ENCODE assay signal across 1 cellular context in the genomic region with DNA sequence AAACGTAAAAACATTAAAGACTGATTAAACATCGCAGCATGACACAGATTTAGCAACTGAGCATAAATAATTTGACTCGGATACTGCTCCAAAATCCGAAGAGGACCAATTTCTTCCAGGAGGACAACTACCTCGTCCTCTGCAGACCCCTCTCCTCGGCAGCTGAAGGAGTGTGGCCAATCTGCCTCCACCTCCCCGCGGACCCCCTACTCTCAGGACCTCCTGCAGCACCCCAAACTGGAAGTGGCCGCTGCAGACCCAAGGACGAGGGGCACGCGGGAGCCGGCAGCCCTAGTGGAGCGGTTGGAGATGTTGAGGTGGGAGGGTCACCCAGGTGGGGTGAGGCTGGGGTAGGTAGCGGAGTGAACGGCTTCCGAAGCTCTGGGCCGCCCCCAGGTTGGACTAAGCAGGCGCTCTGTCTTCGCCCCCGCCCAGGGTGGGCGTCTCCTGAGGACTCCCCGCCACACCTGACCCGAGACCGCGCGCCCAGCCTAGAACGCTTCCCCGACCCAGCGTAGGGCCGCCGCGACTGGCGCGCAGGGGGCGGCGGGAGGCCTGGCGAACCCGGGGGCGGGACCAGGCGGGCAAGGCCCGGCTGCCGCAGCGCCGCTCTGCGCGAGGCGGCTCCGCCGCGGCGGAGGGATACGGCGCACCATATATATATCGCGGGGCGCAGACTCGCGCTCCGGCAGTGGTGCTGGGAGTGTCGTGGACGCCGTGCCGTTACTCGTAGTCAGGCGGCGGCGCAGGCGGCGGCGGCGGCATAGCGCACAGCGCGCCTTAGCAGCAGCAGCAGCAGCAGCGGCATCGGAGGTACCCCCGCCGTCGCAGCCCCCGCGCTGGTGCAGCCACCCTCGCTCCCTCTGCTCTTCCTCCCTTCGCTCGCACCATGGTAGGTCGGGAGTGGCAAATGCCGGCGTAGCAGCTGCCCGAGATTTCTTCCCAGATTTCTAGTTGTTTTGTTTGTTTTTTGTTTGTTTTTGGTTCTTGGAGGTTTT.
A peak's percentile ranks its signal among the peaks of the same experiment; 100 is the strongest.
TF ChIP-seq lines count a peak whose summit lies in the region.

A gene (plus strand): TSS at position 688 of the 998 bp plus-strand sequence. CDS start 202 bp downstream, at position 890.

TF ChIP-seq in K562, 482 proteins besides CTCF, POLR2A, EP300 and RAD21 (continued from another document and continues in another):
- TF ChIP-seq, protein P1, sequence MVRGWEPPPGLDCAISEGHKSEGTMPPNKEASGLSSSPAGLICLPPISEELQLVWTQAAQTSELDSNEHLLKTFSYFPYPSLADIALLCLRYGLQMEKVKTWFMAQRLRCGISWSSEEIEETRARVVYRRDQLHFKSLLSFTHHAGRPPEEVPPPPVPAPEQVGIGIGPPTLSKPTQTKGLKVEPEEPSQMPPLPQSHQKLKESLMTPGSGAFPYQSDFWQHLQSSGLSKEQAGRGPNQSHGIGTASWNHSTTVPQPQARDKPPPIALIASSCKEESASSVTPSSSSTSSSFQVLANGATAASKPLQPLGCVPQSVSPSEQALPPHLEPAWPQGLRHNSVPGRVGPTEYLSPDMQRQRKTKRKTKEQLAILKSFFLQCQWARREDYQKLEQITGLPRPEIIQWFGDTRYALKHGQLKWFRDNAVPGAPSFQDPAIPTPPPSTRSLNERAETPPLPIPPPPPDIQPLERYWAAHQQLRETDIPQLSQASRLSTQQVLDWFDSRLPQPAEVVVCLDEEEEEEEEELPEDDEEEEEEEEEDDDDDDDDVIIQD (CRISPR knock-in tag; IDR thresholded peaks at IDR 0.05), result no peak
- no peak for TF ChIP-seq RBM34 (IDR thresholded peaks at IDR 0.05; ENCODE audit: borderline replicate concordance, insufficient read depth, low read length)
- TF ChIP-seq EP400 (IDR thresholded peaks at IDR 0.05), result peak; percentile 47; the same call in 1 of the 2 replicates
- peak; percentile 48; the same call in 1 of the 2 replicates for TF ChIP-seq STAG1 (CRISPR knock-in tag; IDR thresholded peaks at IDR 0.05; ENCODE audit: borderline replicate concordance)
- TF ChIP-seq ESRRB (CRISPR knock-in tag; IDR thresholded peaks at IDR 0.05; ENCODE audit: borderline replicate concordance), result no peak
- TF ChIP-seq MAZ (CRISPR knock-in tag; conservative IDR thresholded peaks at IDR 0.05 in 1 of 2, IDR thresholded peaks at IDR 0.05 in 1 of 2), result peak; percentile 72 to 90; a peak in 3 of 4 replicates
- TF ChIP-seq, protein P2, sequence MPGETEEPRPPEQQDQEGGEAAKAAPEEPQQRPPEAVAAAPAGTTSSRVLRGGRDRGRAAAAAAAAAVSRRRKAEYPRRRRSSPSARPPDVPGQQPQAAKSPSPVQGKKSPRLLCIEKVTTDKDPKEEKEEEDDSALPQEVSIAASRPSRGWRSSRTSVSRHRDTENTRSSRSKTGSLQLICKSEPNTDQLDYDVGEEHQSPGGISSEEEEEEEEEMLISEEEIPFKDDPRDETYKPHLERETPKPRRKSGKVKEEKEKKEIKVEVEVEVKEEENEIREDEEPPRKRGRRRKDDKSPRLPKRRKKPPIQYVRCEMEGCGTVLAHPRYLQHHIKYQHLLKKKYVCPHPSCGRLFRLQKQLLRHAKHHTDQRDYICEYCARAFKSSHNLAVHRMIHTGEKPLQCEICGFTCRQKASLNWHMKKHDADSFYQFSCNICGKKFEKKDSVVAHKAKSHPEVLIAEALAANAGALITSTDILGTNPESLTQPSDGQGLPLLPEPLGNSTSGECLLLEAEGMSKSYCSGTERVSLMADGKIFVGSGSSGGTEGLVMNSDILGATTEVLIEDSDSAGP (CRISPR knock-in tag; IDR thresholded peaks at IDR 0.05), result 0 out of 2 replicates have a peak, but pooled peaks have one; percentile 34
- TF ChIP-seq CC2D1A (IDR thresholded peaks at IDR 0.05), result no peak
- TF ChIP-seq NFIX (CRISPR knock-in tag; IDR thresholded peaks at IDR 0.05; ENCODE audit: low read depth), result no peak
- peak; percentile 99 for TF ChIP-seq RBFOX2 (IDR thresholded peaks at IDR 0.05; ENCODE audit: low read depth, low read length)
- TF ChIP-seq ZNF133 (CRISPR knock-in tag; IDR thresholded peaks at IDR 0.05), result no peak
- TF ChIP-seq, protein P3, sequence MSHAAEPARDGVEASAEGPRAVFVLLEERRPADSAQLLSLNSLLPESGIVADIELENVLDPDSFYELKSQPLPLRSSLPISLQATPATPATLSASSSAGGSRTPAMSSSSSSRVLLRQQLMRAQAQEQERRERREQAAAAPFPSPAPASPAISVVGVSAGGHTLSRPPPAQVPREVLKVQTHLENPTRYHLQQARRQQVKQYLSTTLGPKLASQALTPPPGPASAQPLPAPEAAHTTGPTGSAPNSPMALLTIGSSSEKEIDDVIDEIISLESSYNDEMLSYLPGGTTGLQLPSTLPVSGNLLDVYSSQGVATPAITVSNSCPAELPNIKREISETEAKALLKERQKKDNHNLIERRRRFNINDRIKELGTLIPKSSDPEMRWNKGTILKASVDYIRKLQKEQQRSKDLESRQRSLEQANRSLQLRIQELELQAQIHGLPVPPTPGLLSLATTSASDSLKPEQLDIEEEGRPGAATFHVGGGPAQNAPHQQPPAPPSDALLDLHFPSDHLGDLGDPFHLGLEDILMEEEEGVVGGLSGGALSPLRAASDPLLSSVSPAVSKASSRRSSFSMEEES (CRISPR knock-in tag; IDR thresholded peaks at IDR 0.05), result no peak
- TF ChIP-seq NFIC (IDR thresholded peaks at IDR 0.05), result peak; percentile 50; the same call in 1 of the 2 replicates
- TF ChIP-seq RFX1 (IDR thresholded peaks at IDR 0.05), result no peak
- TF ChIP-seq U2AF1 (optimal IDR thresholded peaks at IDR 0.05; ENCODE audit: low read depth, low read length), result peak; percentile 57
- no peak for TF ChIP-seq SETDB1 (IDR thresholded peaks at IDR 0.05; ENCODE audit: low read length)
- peak; percentile 39; the same call in 1 of the 2 replicates for TF ChIP-seq ZKSCAN1 (IDR thresholded peaks at IDR 0.05; ENCODE audit: low read depth, low read length)
- TF ChIP-seq ILF3 (IDR thresholded peaks at IDR 0.05; ENCODE audit: borderline replicate concordance), result peak; percentile 85; the same call in 1 of the 2 replicates
- TF ChIP-seq, protein P4, sequence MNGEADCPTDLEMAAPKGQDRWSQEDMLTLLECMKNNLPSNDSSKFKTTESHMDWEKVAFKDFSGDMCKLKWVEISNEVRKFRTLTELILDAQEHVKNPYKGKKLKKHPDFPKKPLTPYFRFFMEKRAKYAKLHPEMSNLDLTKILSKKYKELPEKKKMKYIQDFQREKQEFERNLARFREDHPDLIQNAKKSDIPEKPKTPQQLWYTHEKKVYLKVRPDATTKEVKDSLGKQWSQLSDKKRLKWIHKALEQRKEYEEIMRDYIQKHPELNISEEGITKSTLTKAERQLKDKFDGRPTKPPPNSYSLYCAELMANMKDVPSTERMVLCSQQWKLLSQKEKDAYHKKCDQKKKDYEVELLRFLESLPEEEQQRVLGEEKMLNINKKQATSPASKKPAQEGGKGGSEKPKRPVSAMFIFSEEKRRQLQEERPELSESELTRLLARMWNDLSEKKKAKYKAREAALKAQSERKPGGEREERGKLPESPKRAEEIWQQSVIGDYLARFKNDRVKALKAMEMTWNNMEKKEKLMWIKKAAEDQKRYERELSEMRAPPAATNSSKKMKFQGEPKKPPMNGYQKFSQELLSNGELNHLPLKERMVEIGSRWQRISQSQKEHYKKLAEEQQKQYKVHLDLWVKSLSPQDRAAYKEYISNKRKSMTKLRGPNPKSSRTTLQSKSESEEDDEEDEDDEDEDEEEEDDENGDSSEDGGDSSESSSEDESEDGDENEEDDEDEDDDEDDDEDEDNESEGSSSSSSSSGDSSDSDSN (IDR thresholded peaks at IDR 0.05; ENCODE audit: borderline replicate concordance in 1 of 2, low read depth in 2 of 2, low read length in 2 of 2), result no peak
- TF ChIP-seq, protein P5, sequence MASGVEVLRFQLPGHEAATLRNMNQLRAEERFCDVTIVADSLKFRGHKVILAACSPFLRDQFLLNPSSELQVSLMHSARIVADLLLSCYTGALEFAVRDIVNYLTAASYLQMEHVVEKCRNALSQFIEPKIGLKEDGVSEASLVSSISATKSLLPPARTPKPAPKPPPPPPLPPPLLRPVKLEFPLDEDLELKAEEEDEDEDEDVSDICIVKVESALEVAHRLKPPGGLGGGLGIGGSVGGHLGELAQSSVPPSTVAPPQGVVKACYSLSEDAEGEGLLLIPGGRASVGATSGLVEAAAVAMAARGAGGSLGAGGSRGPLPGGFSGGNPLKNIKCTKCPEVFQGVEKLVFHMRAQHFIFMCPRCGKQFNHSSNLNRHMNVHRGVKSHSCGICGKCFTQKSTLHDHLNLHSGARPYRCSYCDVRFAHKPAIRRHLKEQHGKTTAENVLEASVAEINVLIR (CRISPR knock-in tag; IDR thresholded peaks at IDR 0.05), result peak; percentile 50; the same call in 1 of the 2 replicates
- TF ChIP-seq, protein P6, sequence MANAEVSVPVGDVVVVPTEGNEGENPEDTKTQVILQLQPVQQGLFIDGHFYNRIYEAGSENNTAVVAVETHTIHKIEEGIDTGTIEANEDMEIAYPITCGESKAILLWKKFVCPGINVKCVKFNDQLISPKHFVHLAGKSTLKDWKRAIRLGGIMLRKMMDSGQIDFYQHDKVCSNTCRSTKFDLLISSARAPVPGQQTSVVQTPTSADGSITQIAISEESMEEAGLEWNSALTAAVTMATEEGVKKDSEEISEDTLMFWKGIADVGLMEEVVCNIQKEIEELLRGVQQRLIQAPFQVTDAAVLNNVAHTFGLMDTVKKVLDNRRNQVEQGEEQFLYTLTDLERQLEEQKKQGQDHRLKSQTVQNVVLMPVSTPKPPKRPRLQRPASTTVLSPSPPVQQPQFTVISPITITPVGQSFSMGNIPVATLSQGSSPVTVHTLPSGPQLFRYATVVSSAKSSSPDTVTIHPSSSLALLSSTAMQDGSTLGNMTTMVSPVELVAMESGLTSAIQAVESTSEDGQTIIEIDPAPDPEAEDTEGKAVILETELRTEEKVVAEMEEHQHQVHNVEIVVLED (CRISPR knock-in tag; IDR thresholded peaks at IDR 0.05), result peak; percentile 94
- TF ChIP-seq ESRRA (IDR thresholded peaks at IDR 0.05; ENCODE audit: borderline replicate concordance, low read depth), result peak; percentile 60; the same call in 1 of the 2 replicates
- TF ChIP-seq, protein P7, sequence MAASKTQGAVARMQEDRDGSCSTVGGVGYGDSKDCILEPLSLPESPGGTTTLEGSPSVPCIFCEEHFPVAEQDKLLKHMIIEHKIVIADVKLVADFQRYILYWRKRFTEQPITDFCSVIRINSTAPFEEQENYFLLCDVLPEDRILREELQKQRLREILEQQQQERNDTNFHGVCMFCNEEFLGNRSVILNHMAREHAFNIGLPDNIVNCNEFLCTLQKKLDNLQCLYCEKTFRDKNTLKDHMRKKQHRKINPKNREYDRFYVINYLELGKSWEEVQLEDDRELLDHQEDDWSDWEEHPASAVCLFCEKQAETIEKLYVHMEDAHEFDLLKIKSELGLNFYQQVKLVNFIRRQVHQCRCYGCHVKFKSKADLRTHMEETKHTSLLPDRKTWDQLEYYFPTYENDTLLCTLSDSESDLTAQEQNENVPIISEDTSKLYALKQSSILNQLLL (CRISPR knock-in tag; IDR thresholded peaks at IDR 0.05; ENCODE audit: borderline replicate concordance), result no peak
- no peak; the same call in 1 of the 2 replicates for TF ChIP-seq SIN3B (IDR thresholded peaks at IDR 0.05; ENCODE audit: low read depth)
- TF ChIP-seq CBX3 (IDR thresholded peaks at IDR 0.05; ENCODE audit: borderline replicate concordance in 1 of 2, low read length in 2 of 2), result peak in 1 of 2 experiments; percentile 51; a peak in 1 of 3 replicates
- TF ChIP-seq BDP1 (IDR thresholded peaks at IDR 0.05; ENCODE audit: insufficient read depth, insufficient read length), result no peak
- TF ChIP-seq, protein P8, sequence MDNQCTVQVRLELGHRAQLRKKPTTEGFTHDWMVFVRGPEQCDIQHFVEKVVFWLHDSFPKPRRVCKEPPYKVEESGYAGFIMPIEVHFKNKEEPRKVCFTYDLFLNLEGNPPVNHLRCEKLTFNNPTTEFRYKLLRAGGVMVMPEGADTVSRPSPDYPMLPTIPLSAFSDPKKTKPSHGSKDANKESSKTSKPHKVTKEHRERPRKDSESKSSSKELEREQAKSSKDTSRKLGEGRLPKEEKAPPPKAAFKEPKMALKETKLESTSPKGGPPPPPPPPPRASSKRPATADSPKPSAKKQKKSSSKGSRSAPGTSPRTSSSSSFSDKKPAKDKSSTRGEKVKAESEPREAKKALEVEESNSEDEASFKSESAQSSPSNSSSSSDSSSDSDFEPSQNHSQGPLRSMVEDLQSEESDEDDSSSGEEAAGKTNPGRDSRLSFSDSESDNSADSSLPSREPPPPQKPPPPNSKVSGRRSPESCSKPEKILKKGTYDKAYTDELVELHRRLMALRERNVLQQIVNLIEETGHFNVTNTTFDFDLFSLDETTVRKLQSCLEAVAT (IDR thresholded peaks at IDR 0.05), result peak in 1 of 2 experiments; percentile 44; a peak in 1 of 4 replicates
- no peak for TF ChIP-seq SRSF9 (IDR thresholded peaks at IDR 0.05; ENCODE audit: borderline replicate concordance, low read depth, low read length)
- TF ChIP-seq, protein P9, sequence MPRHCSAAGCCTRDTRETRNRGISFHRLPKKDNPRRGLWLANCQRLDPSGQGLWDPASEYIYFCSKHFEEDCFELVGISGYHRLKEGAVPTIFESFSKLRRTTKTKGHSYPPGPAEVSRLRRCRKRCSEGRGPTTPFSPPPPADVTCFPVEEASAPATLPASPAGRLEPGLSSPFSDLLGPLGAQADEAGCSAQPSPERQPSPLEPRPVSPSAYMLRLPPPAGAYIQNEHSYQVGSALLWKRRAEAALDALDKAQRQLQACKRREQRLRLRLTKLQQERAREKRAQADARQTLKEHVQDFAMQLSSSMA (CRISPR knock-in tag; IDR thresholded peaks at IDR 0.05), result peak; percentile 76; the same call in 1 of the 2 replicates
- no peak; the same call in 1 of the 2 replicates for TF ChIP-seq ZNF830 (CRISPR knock-in tag; IDR thresholded peaks at IDR 0.05)
- TF ChIP-seq, protein P10, sequence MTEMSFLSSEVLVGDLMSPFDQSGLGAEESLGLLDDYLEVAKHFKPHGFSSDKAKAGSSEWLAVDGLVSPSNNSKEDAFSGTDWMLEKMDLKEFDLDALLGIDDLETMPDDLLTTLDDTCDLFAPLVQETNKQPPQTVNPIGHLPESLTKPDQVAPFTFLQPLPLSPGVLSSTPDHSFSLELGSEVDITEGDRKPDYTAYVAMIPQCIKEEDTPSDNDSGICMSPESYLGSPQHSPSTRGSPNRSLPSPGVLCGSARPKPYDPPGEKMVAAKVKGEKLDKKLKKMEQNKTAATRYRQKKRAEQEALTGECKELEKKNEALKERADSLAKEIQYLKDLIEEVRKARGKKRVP (CRISPR knock-in tag; IDR thresholded peaks at IDR 0.05), result no peak
- TF ChIP-seq OTX1 (CRISPR knock-in tag; IDR thresholded peaks at IDR 0.05), result no peak
- TF ChIP-seq POLR2B (IDR thresholded peaks at IDR 0.05; ENCODE audit: low read depth, partially characterized antibody), result peak; percentile 96
- TF ChIP-seq PHB2 (IDR thresholded peaks at IDR 0.05; ENCODE audit: low read depth), result no peak
- no peak for TF ChIP-seq PRMT5 (CRISPR knock-in tag; IDR thresholded peaks at IDR 0.05)
- TF ChIP-seq POLR3G (IDR thresholded peaks at IDR 0.05; ENCODE audit: extremely low read depth, insufficient read length, insufficient replicate concordance), result no peak
- TF ChIP-seq SMAD1 (IDR thresholded peaks at IDR 0.05; ENCODE audit: low read depth, low read length, partially characterized antibody), result peak; percentile 58
- no peak for TF ChIP-seq NBN (IDR thresholded peaks at IDR 0.05; ENCODE audit: low read depth)
- TF ChIP-seq STAT5B (CRISPR knock-in tag; IDR thresholded peaks at IDR 0.05), result no peak
- peak; percentile 72 for TF ChIP-seq ATF7 (IDR thresholded peaks at IDR 0.05)
- TF ChIP-seq NFE2 (IDR thresholded peaks at IDR 0.05; ENCODE audit: low read depth), result no peak
